In the genomic region with DNA sequence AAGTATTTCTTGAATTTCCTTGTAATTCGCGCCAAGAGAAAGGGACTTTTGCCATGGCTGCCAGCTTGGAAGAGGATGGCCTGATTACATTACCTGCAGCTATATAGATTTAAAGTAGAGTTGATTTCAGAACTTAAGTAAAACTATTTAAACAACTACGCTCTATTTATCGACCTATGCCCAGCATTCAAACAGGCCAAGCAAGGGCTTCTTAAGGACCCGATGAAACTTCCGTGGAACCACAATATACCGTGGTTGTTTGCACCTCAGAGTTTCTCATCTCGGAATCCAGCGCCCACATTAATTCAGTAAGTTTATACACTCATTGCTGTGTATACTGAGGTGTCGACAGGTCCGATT, we compare ENCODE assay signal across 8 cellular contexts. TPM values are rescaled to one million over a fixed set of nuclear protein-coding genes. Genes with fewer than 3 reads are reported as not detected.
DNase-seq lines count a peak whose midpoint lies in the region; ATAC-seq and TF ChIP-seq lines count a peak whose summit lies in the region.

No MANE protein-coding gene starts in this region.

- no peaks in the 10 kb centered on the region for H4K20me1 ChIP-seq in MM.1S (ENCODE audit: insufficient read depth, low read length)

- no peak overlapping the region for H3K9ac ChIP-seq in MM.1S (ENCODE audit: low read length)

- H3K4me1 Mint-ChIP-seq in natural killer cell, result peaks cover 7 to 12% of the 10 kb centered on the region in 2 donors

- H3K4me3 ChIP-seq in AG04449 (ENCODE audit: low read depth, low read length) (peak overlapping the region; percentile 66), MM.1S (ENCODE audit: low read length) (peak overlapping the region; percentile 55; the same call in 1 of the 2 replicates), ectodermal cell (ENCODE audit: insufficient read depth, low read depth, low read length) (peak overlapping the region; percentile 49)

- H3K27me3 ChIP-seq in MM.1S (replicated peaks; ENCODE audit: insufficient read depth, low read length), result no peaks in the 10 kb centered on the region
- peaks cover 36% of the 10 kb centered on the region for H3K27me3 ChIP-seq in ectodermal cell (ENCODE audit: control insufficient read depth, insufficient read depth, low read length, poor library complexity, severe bottlenecking)

- peak overlapping the region; percentile 49; the same call in 1 of the 2 replicates for H3K4me2 ChIP-seq in MM.1S (ENCODE audit: low read depth, low read length)

- H3K27ac Mint-ChIP-seq in natural killer cell, result no peak overlapping the region

- H3K9me2 ChIP-seq in MM.1S (replicated peaks; ENCODE audit: insufficient read depth, low read length), result no peaks in the 10 kb centered on the region

- H3K4me3 Mint-ChIP-seq in natural killer cell, result peak overlapping the region; percentile 80

- H3F3A ChIP-seq in MM.1S (ENCODE audit: insufficient read depth, low read length), result no peaks in the 10 kb centered on the region

- H3K9me3 ChIP-seq in MM.1S (replicated peaks; ENCODE audit: insufficient read depth, low read length) (no peaks in the 10 kb centered on the region), ectodermal cell (ENCODE audit: control insufficient read depth, low read length) (no peaks in the 10 kb centered on the region)

- peaks cover 39 to 56% of the 10 kb centered on the region in 2 donors for H3K27me3 Mint-ChIP-seq in natural killer cell (ENCODE audit: low read depth in 2 of 2)

- TF ChIP-seq CTCF in AG04449 (IDR thresholded peaks at IDR 0.05; ENCODE audit: insufficient read depth, low read length, missing control alignments) (no peak), MM.1S (IDR thresholded peaks at IDR 0.05; ENCODE audit: low read length) (no peak), natural killer cell (IDR thresholded peaks at IDR 0.05) (no peak)

- no peaks in the 10 kb centered on the region for H3K36me3 Mint-ChIP-seq in natural killer cell

- H2AFZ ChIP-seq in MM.1S (ENCODE audit: low read length), result peak overlapping the region; percentile 74

- WGBS in ectodermal cell, 2 experiments, result 9 to 19% methylated on average over 10 to 11 of the region's 11 CpGs

- H3K36me3 ChIP-seq in MM.1S (replicated peaks; ENCODE audit: insufficient read depth, low read length) (no peaks in the 10 kb centered on the region), ectodermal cell (ENCODE audit: control insufficient read depth, insufficient read depth, low read length) (no peaks in the 10 kb centered on the region)

- H3K4me1 ChIP-seq in MM.1S (ENCODE audit: low read length) (no peaks in the 10 kb centered on the region), ectodermal cell (ENCODE audit: control insufficient read depth, insufficient read depth, low read length) (peaks cover 22% of the 10 kb centered on the region)

- CTCF ChIA-PET in AG04449 (lab: Yijun Ruan, JAX), result interaction anchor here (1.2 kb wide), 1 partner anchor 15 kb away, joined by 3 read pairs; no protein-coding TSS in a partner anchor

- DNase-seq in AG04449 (ENCODE audit: low read depth, low spot score) (no peak), MM.1S (no peak), natural killer cell (no peak), caudate nucleus (lab: John Stamatoyannopoulos, UW) (no peak), hepatic stellate cell (ENCODE audit: low spot score) (no peak)

- H3K79me2 ChIP-seq in MM.1S (ENCODE audit: low read length), result no peaks in the 10 kb centered on the region

- H3K27ac ChIP-seq in MM.1S (ENCODE audit: low read length), result no peak overlapping the region
- no peak overlapping the region for H3K27ac ChIP-seq in ectodermal cell (ENCODE audit: insufficient read depth, low read depth, low read length, poor library complexity, severe bottlenecking)
- no peak overlapping the region for H3K27ac ChIP-seq in caudate nucleus (ENCODE audit: low read depth, low read length)

- intact Hi-C loops in natural killer cell (cut with micrococcal nuclease), result no loop called here

- POLR2A ChIA-PET in AG04449 (lab: Yijun Ruan, JAX), result interaction anchor here (1.2 kb wide), 1 partner anchor 132 kb away, joined by 7 read pairs; no protein-coding TSS in a partner anchor

- no peak for ATAC-seq in natural killer cell
- ATAC-seq in HG03280 (IDR thresholded peaks at IDR 0.05; ENCODE audit: unreplicated experiment), result no peak
- ATAC-seq in GM19395 (IDR thresholded peaks at IDR 0.05; ENCODE audit: unreplicated experiment), result no peak

- H3K9me3 Mint-ChIP-seq in natural killer cell, result no peaks in the 10 kb centered on the region

RNA-seq across cellular contexts. Expression of a gene that starts 0.5 kb away (rescaled TPM):
- 12.5 TPM for polyA plus RNA-seq in ectodermal cell (2013, experiment 1 of 4)
- 15.6 TPM for polyA plus RNA-seq in ectodermal cell (2013, experiment 2 of 4)
- 11.7 TPM for polyA plus RNA-seq in ectodermal cell (2013, experiment 3 of 4)
- polyA plus RNA-seq in ectodermal cell (2013, experiment 4 of 4), result 14.4 TPM
- 1 to 10 TPM; 2.3 to 4.7 (median 3.9) TPM for total RNA-seq in natural killer cell

RNA-seq across cellular contexts. Expression of a gene that starts 35.0 kb away (rescaled TPM):
- 6.5 TPM for polyA plus RNA-seq in ectodermal cell (2013, experiment 1 of 4)
- polyA plus RNA-seq in ectodermal cell (2013, experiment 2 of 4), result 5.9 TPM
- polyA plus RNA-seq in ectodermal cell (2013, experiment 3 of 4), result 5.6 TPM
- 5.8 TPM for polyA plus RNA-seq in ectodermal cell (2013, experiment 4 of 4)
- total RNA-seq in natural killer cell, result 10 to 100 TPM; 20.8 to 27.0 (median 22.1) TPM
